Comparison of ENCODE assay signal across 2 cellular contexts in the genomic region with DNA sequence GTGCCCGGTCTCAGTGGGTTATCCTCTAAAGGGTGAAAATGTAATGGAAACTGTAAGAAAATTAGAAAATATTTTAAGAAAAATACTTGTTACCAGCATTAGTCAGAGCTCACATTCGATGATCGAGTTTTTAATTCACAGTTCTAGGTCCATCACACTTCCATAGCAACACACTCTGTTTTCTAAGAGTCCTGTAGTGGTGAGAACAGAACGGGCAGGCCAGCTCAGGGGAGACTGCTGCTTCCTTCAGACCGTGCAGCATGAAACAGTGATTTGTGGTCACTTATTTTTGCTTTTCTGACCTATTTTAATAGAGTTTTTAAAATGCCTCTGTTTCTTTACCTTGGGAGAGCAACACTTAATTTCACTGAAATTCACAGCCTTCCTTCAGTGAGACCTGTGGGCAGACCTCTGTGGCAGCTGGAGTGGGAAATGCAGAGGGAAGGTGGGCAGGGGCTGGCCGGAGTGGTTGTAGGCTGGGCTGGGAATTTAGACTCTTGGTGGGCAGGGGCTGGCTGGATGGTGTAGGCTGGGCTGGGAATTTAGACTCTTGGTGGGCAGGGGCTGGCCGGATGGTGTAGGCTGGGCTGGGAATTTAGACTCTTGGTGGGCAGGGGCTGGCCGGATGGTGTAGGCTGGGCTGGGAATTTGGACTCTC.
TF ChIP-seq lines count a peak whose summit lies in the region.

No MANE protein-coding gene starts in this region.

TF ChIP-seq in GM23338, 12 proteins besides CTCF, POLR2A, EP300 and RAD21 (continued from another document and continues in another):
- TF ChIP-seq, protein P1, sequence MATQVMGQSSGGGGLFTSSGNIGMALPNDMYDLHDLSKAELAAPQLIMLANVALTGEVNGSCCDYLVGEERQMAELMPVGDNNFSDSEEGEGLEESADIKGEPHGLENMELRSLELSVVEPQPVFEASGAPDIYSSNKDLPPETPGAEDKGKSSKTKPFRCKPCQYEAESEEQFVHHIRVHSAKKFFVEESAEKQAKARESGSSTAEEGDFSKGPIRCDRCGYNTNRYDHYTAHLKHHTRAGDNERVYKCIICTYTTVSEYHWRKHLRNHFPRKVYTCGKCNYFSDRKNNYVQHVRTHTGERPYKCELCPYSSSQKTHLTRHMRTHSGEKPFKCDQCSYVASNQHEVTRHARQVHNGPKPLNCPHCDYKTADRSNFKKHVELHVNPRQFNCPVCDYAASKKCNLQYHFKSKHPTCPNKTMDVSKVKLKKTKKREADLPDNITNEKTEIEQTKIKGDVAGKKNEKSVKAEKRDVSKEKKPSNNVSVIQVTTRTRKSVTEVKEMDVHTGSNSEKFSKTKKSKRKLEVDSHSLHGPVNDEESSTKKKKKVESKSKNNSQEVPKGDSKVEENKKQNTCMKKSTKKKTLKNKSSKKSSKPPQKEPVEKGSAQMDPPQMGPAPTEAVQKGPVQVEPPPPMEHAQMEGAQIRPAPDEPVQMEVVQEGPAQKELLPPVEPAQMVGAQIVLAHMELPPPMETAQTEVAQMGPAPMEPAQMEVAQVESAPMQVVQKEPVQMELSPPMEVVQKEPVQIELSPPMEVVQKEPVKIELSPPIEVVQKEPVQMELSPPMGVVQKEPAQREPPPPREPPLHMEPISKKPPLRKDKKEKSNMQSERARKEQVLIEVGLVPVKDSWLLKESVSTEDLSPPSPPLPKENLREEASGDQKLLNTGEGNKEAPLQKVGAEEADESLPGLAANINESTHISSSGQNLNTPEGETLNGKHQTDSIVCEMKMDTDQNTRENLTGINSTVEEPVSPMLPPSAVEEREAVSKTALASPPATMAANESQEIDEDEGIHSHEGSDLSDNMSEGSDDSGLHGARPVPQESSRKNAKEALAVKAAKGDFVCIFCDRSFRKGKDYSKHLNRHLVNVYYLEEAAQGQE (IDR thresholded peaks at IDR 0.05; ENCODE audit: unreplicated experiment): no peak
- TF ChIP-seq NANOG (IDR thresholded peaks at IDR 0.05; ENCODE audit: borderline replicate concordance) (no peak), EZH2phosphoT487 (IDR thresholded peaks at IDR 0.05; ENCODE audit: unreplicated experiment) (no peak), JUNB (IDR thresholded peaks at IDR 0.05; ENCODE audit: unreplicated experiment) (no peak), CREB1 (CRISPR knock-in tag; IDR thresholded peaks at IDR 0.05; ENCODE audit: low read depth) (no peak), ZNF331 (CRISPR knock-in tag; IDR thresholded peaks at IDR 0.05; ENCODE audit: low read depth) (no peak)
- TF ChIP-seq, protein P2, sequence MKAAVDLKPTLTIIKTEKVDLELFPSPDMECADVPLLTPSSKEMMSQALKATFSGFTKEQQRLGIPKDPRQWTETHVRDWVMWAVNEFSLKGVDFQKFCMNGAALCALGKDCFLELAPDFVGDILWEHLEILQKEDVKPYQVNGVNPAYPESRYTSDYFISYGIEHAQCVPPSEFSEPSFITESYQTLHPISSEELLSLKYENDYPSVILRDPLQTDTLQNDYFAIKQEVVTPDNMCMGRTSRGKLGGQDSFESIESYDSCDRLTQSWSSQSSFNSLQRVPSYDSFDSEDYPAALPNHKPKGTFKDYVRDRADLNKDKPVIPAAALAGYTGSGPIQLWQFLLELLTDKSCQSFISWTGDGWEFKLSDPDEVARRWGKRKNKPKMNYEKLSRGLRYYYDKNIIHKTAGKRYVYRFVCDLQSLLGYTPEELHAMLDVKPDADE (IDR thresholded peaks at IDR 0.05): no peak
- TF ChIP-seq, protein P3, sequence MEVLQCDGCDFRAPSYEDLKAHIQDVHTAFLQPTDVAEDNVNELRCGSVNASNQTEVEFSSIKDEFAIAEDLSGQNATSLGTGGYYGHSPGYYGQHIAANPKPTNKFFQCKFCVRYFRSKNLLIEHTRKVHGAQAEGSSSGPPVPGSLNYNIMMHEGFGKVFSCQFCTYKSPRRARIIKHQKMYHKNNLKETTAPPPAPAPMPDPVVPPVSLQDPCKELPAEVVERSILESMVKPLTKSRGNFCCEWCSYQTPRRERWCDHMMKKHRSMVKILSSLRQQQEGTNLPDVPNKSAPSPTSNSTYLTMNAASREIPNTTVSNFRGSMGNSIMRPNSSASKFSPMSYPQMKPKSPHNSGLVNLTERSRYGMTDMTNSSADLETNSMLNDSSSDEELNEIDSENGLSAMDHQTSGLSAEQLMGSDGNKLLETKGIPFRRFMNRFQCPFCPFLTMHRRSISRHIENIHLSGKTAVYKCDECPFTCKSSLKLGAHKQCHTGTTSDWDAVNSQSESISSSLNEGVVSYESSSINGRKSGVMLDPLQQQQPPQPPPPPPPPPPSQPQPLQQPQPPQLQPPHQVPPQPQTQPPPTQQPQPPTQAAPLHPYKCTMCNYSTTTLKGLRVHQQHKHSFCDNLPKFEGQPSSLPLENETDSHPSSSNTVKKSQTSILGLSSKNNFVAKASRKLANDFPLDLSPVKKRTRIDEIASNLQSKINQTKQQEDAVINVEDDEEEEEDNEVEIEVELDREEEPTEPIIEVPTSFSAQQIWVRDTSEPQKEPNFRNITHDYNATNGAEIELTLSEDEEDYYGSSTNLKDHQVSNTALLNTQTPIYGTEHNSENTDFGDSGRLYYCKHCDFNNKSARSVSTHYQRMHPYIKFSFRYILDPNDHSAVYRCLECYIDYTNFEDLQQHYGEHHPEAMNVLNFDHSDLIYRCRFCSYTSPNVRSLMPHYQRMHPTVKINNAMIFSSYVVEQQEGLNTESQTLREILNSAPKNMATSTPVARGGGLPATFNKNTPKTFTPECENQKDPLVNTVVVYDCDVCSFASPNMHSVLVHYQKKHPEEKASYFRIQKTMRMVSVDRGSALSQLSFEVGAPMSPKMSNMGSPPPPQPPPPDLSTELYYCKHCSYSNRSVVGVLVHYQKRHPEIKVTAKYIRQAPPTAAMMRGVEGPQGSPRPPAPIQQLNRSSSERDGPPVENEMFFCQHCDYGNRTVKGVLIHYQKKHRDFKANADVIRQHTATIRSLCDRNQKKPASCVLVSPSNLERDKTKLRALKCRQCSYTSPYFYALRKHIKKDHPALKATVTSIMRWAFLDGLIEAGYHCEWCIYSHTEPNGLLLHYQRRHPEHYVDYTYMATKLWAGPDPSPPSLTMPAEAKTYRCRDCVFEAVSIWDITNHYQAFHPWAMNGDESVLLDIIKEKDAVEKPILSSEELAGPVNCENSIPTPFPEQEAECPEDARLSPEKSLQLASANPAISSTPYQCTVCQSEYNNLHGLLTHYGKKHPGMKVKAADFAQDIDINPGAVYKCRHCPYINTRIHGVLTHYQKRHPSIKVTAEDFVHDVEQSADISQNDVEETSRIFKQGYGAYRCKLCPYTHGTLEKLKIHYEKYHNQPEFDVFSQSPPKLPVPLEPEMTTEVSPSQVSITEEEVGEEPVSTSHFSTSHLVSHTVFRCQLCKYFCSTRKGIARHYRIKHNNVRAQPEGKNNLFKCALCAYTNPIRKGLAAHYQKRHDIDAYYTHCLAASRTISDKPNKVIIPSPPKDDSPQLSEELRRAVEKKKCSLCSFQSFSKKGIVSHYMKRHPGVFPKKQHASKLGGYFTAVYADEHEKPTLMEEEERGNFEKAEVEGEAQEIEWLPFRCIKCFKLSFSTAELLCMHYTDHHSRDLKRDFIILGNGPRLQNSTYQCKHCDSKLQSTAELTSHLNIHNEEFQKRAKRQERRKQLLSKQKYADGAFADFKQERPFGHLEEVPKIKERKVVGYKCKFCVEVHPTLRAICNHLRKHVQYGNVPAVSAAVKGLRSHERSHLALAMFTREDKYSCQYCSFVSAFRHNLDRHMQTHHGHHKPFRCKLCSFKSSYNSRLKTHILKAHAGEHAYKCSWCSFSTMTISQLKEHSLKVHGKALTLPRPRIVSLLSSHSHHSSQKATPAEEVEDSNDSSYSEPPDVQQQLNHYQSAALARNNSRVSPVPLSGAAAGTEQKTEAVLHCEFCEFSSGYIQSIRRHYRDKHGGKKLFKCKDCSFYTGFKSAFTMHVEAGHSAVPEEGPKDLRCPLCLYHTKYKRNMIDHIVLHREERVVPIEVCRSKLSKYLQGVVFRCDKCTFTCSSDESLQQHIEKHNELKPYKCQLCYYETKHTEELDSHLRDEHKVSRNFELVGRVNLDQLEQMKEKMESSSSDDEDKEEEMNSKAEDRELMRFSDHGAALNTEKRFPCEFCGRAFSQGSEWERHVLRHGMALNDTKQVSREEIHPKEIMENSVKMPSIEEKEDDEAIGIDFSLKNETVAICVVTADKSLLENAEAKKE (CRISPR knock-in tag; IDR thresholded peaks at IDR 0.05): no peak

TF ChIP-seq in WTC11, 78 proteins besides CTCF, POLR2A, EP300 and RAD21 (continued from another document):
- TF ChIP-seq IRF2 (CRISPR knock-in tag; IDR thresholded peaks at IDR 0.05; ENCODE audit: borderline replicate concordance, low read depth): no peak
- TF ChIP-seq SOX15 (CRISPR knock-in tag; IDR thresholded peaks at IDR 0.05): no peak
- TF ChIP-seq ZNF423 (CRISPR knock-in tag; IDR thresholded peaks at IDR 0.05): no peak
- TF ChIP-seq JAZF1 (CRISPR knock-in tag; IDR thresholded peaks at IDR 0.05): no peak
- no peak for TF ChIP-seq ATF1 (CRISPR knock-in tag; IDR thresholded peaks at IDR 0.05)
- TF ChIP-seq GABPB1 (CRISPR knock-in tag; IDR thresholded peaks at IDR 0.05): no peak
- TF ChIP-seq NR3C1 (CRISPR knock-in tag; conservative IDR thresholded peaks at IDR 0.05; ENCODE audit: low read depth): no peak
- no peak for TF ChIP-seq TCF7 (CRISPR knock-in tag; IDR thresholded peaks at IDR 0.05; ENCODE audit: low read depth)
